Comparison of ENCODE assay signal across 32 cellular contexts in the genomic region with DNA sequence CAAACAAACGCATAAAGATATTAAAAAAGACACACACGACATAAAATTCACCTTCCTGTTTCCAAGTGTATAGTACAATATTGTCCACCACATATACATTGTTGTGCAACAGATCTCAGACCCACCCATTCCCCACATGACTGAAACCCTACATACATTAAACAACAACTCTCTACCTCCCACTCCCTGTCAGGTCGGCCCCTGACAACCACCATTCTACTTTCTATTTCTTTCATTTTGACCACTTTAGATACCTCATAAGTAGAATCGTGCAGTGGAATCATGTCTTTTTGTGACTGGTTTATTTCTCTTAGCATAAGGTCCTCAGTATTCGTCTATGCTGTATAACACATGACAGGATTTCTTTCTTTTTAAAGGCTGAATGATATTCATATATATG.
"Had no signal": no experiment of that assay in that cellular context is flagged by ENCODE, and none has a peak within 500 bp of the region (broad histone marks: within the 10 kb centered on the region; RNA-seq: fewer than 3 reads in every experiment).

No MANE protein-coding gene starts in this region.

- DNase-seq: activated CD4-positive, alpha-beta T cell treated with anti-CD3 and anti-CD28 coated beads for 48 hours; activated CD8-positive, alpha-beta memory T cell treated with anti-CD3 and anti-CD28 coated beads, Interleukin-2, amount 50 U/mL, for 4 hours; activated gamma-delta T cell; activated naive CD4-positive, alpha-beta T cell treated with Interleukin-2 at 50 U/mL for 16 hours; activated T-cell treated with anti-CD3 and anti-CD28 coated beads for 4 hours; activated T-cell treated with anti-CD3 and anti-CD28 coated beads, Interleukin-2, amount 50 U/mL, for 4 hours; anterior cingulate cortex; caudate nucleus; cerebellar nuclear complex; NCI-H1048; NCI-H1105 treated with DMSO at 0.1 percent for 48 hours; NCI-H1436; NCI-H1694; NCI-H1930; NCI-H2081 treated with DMSO at 0.1 percent for 48 hours; NCI-H226; NCI-H446 treated with DMSO at 0.1 percent for 48 hours; NCI-H524; NCI-H69; NCI-H82; SHP77; SJCRH30; SK-N-SH had no signal

- H3K4me3 Mint-ChIP-seq: activated naive CD4-positive, alpha-beta T cell treated with anti-CD3 and anti-CD28 coated beads, Interleukin-2, amount 50 U/mL, for 24 hours; activated T-cell treated with anti-CD3 and anti-CD28 coated beads, Interleukin-2, amount 50 U/mL, for 4 hours; brain; T-helper 1 cell treated with Interleukin-12 subunit alpha and Interleukin-12 subunit beta and Interleukin-4 antibody, amounts not matched to agents 30 μg/mL and 1 μg/mL, for 36 hours; T-helper 2 cell treated with Interferon-gamma antibody and Interleukin-4, amounts not matched to agents 5 μg/mL and 100 μg/mL, for 36 hours; WTC11 had no signal

- H3K27me3 Mint-ChIP-seq: activated naive CD4-positive, alpha-beta T cell treated with anti-CD3 and anti-CD28 coated beads, Interleukin-2, amount 50 U/mL, for 24 hours had no signal

- H3K27ac Mint-ChIP-seq: activated naive CD4-positive, alpha-beta T cell treated with anti-CD3 and anti-CD28 coated beads, Interleukin-2, amount 50 U/mL, for 24 hours; activated T-helper 2 cell treated with anti-CD3 and anti-CD28 coated beads, Interferon-gamma antibody, Interleukin-2, Interleukin-4, amounts not matched to agents 10 μg/mL and 5 μg/mL and 100 μg/mL, durations not matched to agents 14 hours and 24 hours and 36 hours; brain; T-helper 1 cell treated with Interleukin-12 subunit alpha and Interleukin-12 subunit beta and Interleukin-4 antibody, amounts not matched to agents 30 μg/mL and 1 μg/mL, for 36 hours; T-helper 2 cell treated with Interferon-gamma antibody and Interleukin-4, amounts not matched to agents 5 μg/mL and 100 μg/mL, for 36 hours; WTC11 had no signal

- ATAC-seq: activated CD4-positive, CD25-positive, alpha-beta regulatory T cell treated with anti-CD3 and anti-CD28 coated beads, Interleukin-2, amount 50 U/mL, for 24 hours; activated T-cell treated with anti-CD3 and anti-CD28 coated beads, Interleukin-2, amount 50 U/mL, for 4 hours; K562; Panc1; WTC11 had no signal

- H3K9me3 Mint-ChIP-seq: activated naive CD4-positive, alpha-beta T cell treated with anti-CD3 and anti-CD28 coated beads, Interleukin-2, amount 50 U/mL, for 24 hours; activated T-cell treated with anti-CD3 and anti-CD28 coated beads, Interleukin-2, amount 50 U/mL, for 4 hours; activated T-helper 2 cell treated with anti-CD3 and anti-CD28 coated beads, Interferon-gamma antibody, Interleukin-2, Interleukin-4, amounts not matched to agents 10 μg/mL and 5 μg/mL and 100 μg/mL, durations not matched to agents 14 hours and 24 hours and 36 hours; T-helper 2 cell treated with Interferon-gamma antibody and Interleukin-4, amounts not matched to agents 5 μg/mL and 100 μg/mL, for 36 hours had no signal
